In genomic region chr1:234604726-234605492, GRCh38 we compare ENCODE assay signal across 8 cellular contexts. TPM values are rescaled to one million over a fixed set of nuclear protein-coding genes. Genes with fewer than 3 reads are reported as not detected.
A peak's percentile ranks its signal among the peaks of the same experiment; 100 is the strongest.
DNase-seq lines count a peak whose midpoint lies in the region; ATAC-seq and TF ChIP-seq lines count a peak whose summit lies in the region.

No MANE protein-coding gene starts in this region.

- DNase-seq in DMS53 (lab: John Stamatoyannopoulos, UW) (peak; percentile 64), LNCaP clone FGC (ENCODE audit: low read depth) (no peak), astrocyte of the hippocampus (ENCODE audit: low read depth, low spot score) (peak; percentile 59), left colon (no peak), superior temporal gyrus (ENCODE audit: extremely low spot score) (peak; percentile 78), GM13977 (ENCODE audit: low spot score) (no peak)
- no peak for DNase-seq in stimulated activated CD4-positive, alpha-beta T cell treated with anti-CD3 and anti-CD28 coated beads, Interleukin-4, amount 100 ng/mL, for 24 hours

- H3K4me3 ChIP-seq in LNCaP clone FGC (ENCODE audit: low read depth, low read length) = peak overlapping the region; percentile 60

- in situ Hi-C loops in GM13977 (cut with MboI; ENCODE audit: low pct_unique_long_range_greater_than_20kb, low sequenced_read_pairs, unreplicated experiment) = no loop called here

- intact Hi-C loops in left colon (cut with DNase I, micrococcal nuclease) = loop anchor here in 1 of 2 donors (5.0 kb wide), 2 partner anchors 73 to 477 kb away; no protein-coding TSS in a partner anchor

- ATAC-seq in left colon (peak; percentile 33), HG03439 (IDR thresholded peaks at IDR 0.05; ENCODE audit: unreplicated experiment) (no peak)

- no peak for TF ChIP-seq CTCF in LNCaP clone FGC (IDR thresholded peaks at IDR 0.05; ENCODE audit: control insufficient read depth, extremely low read depth, insufficient read depth)
- TF ChIP-seq CTCF in GM13977 (IDR thresholded peaks at IDR 0.05; ENCODE audit: extremely low read depth, insufficient read depth, missing control alignments) = no peak

RNA-seq across cellular contexts. Expression of gene IRF2BP2, which starts 5.1 kb away (rescaled TPM):
- 100 to 1,000 TPM; 176 TPM for total RNA-seq in left colon

Comparison
In these comparisons a context has a peak if more than half of its experiments do, and no peak if none do; other contexts are left out.
1. DNase-seq: peak in DMS53 (single experiment), astrocyte of the hippocampus (single experiment) and superior temporal gyrus (single experiment); none in LNCaP clone FGC (single experiment), left colon (0 of 2), stimulated activated CD4-positive, alpha-beta T cell treated with anti-CD3 and anti-CD28 coated beads, Interleukin-4, amount 100 ng/mL, for 24 hours (single experiment) and GM13977 (single experiment).